In genomic region chr16:81486555-81487061, GRCh38 we compare ENCODE assay signal across 13 cellular contexts. TPM values are rescaled to one million over a fixed set of nuclear protein-coding genes. Genes with fewer than 3 reads are reported as not detected.
DNase-seq lines count a peak whose midpoint lies in the region; ATAC-seq and TF ChIP-seq lines count a peak whose summit lies in the region.
"Had no signal": no experiment of that assay in that cellular context is flagged by ENCODE, and none has a peak within 500 bp of the region (broad histone marks: within the 10 kb centered on the region; RNA-seq: fewer than 3 reads in every experiment).

No MANE protein-coding gene starts in this region.

- CTCF ChIA-PET in RWPE1 (lab: Yijun Ruan, JAX) = interaction anchor here (0.8 kb wide), 1 partner anchor 83 kb away, joined by 4 read pairs; no protein-coding TSS in a partner anchor

- DNase-seq in RWPE1 (ENCODE audit: low spot score) = no peak
- peak; percentile 51 for DNase-seq in fibroblast of pulmonary artery (ENCODE audit: low read depth)
- DNase-seq in non-pigmented ciliary epithelial cell (ENCODE audit: low read depth) = peak; percentile 32
- DNase-seq in aorta = peak; percentile 79 to 85
- no peak for DNase-seq in NCI-H510A treated with DMSO at 0.1 percent for 48 hours (lab: John Stamatoyannopoulos, UW)
- DNase-seq in NCI-H526 (lab: John Stamatoyannopoulos, UW) = no peak
- DNase-seq: activated CD4-positive, alpha-beta T cell treated with anti-CD3 and anti-CD28 coated beads, Interleukin-2, amount 50 U/mL, for 4 hours; activated naive CD8-positive, alpha-beta T cell treated with anti-CD3 and anti-CD28 coated beads, Interleukin-2, amount 10 ng/mL, durations not matched to agents 7 days and 5 days; DMS153; endodermal cell; naive thymus-derived CD4-positive, alpha-beta T cell; PC-3 had no signal

- TF ChIP-seq CTCF in RWPE1 (conservative IDR thresholded peaks at IDR 0.05; ENCODE audit: low read depth) (no peak), fibroblast of pulmonary artery (IDR thresholded peaks at IDR 0.05; ENCODE audit: low read length, missing control alignments) (no peak)

- peak overlapping the region; percentile 13; the same call in 1 of the 2 replicates for H3K27ac ChIP-seq in RWPE1
- H3K27ac ChIP-seq in aorta (ENCODE audit: low read depth in 1 of 2, low read length in 2 of 2) = no peak overlapping the region

- peak; percentile 62 for ATAC-seq in aorta (ENCODE audit: low FRiP score)
- no peak for ATAC-seq in GM21390 (IDR thresholded peaks at IDR 0.05; ENCODE audit: unreplicated experiment)
- ATAC-seq: naive thymus-derived CD4-positive, alpha-beta T cell; PC-3 had no signal

- intact Hi-C loops in aorta (cut with DNase I) = no loop called here

- H3K27me3 ChIP-seq in aorta (ENCODE audit: control insufficient read depth in 1 of 2, insufficient read depth in 2 of 2, low read length in 1 of 2) = no peaks in the 10 kb centered on the region

- WGBS in aorta, 2 donors = 3 to 9% methylated on average over 22 of the region's 22 CpGs

- no peaks in the 10 kb centered on the region for H3K36me3 ChIP-seq in aorta (ENCODE audit: control insufficient read depth in 1 of 2, insufficient read depth in 2 of 2, low read length in 1 of 2)

- no peaks in the 10 kb centered on the region for H3K9me3 ChIP-seq in aorta (ENCODE audit: control insufficient read depth, low read length)

- H3K4me3 ChIP-seq in fibroblast of pulmonary artery (replicated peaks; ENCODE audit: low read depth, low read length) = no peak overlapping the region
- no peak overlapping the region for H3K4me3 ChIP-seq in aorta (ENCODE audit: low read length in 2 of 2)

- H3K4me1 ChIP-seq in aorta (ENCODE audit: control insufficient read depth in 1 of 2, insufficient read depth in 2 of 2, low read length in 2 of 2) = no peaks in the 10 kb centered on the region

- POLR2A ChIA-PET in RWPE1 (lab: Yijun Ruan, JAX; ENCODE audit: low non-redundant PET) = no interaction called here

RNA-seq across cellular contexts. Expression of gene CMIP, which starts 42.0 kb away (rescaled TPM):
- total RNA-seq in aorta = 10 to 100 TPM; 48.9 to 96.3 TPM
- 1 to 10 TPM; 2.4 to 7.0 TPM for polyA plus RNA-seq in aorta

Comparison
In these comparisons a context has a peak if more than half of its experiments do, and no peak if none do; other contexts are left out.
1. DNase-seq: peak in fibroblast of pulmonary artery (single experiment), non-pigmented ciliary epithelial cell (single experiment) and aorta (2 of 2); none in RWPE1 (single experiment), NCI-H510A treated with DMSO at 0.1 percent for 48 hours (single experiment) and NCI-H526 (0 of 2).